Comparison of ENCODE assay signal across 9 cellular contexts in the genomic region with DNA sequence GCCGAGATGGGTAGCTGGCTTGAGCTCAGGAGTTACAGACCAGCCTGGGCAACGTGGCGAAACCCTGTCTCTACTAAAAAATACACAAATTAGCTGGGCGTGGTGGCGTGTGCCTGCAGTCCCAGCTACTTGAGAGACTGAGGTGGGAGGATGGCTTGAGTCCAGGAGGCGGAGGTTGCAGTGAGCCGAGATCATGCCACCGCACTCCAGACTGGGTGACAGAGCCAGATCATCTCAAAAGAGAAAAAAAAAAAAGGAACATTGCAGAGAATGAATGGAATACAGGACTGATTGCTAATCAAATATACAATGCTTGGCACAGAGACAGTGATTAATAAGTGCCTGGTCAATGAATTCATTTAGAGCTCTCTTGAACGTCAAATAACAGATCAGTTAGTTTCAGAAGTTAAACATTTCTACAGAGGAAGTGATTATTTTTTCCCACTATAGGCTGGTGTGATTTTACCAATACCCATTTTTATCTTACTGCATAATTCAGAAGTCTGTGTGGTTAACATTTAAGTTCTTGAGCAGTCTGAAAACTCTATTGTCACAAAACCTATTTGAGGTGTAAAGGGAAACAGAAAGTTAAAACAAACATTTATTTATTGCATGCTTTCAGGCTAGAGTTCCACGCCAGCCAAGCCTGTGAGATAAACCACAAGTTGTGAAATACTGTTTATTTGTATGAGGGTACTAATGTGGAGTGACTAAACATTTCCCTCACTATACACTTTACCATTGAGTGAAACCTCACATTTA. TPM values are rescaled to one million over a fixed set of nuclear protein-coding genes. Genes with fewer than 3 reads are reported as not detected.
DNase-seq lines count a peak whose midpoint lies in the region; ATAC-seq, FAIRE-seq and TF ChIP-seq lines count a peak whose summit lies in the region.
"Had no signal": no experiment of that assay in that cellular context is flagged by ENCODE, and none has a peak within 500 bp of the region (broad histone marks: within the 10 kb centered on the region; RNA-seq: fewer than 3 reads in every experiment).

No MANE protein-coding gene starts in this region.

- H3K4me3 ChIP-seq in KMS-11 (IDR thresholded peaks at IDR 0.05; ENCODE audit: insufficient read depth, low read depth, low read length) (no peak overlapping the region), fibroblast of lung (replicated peaks in 1 of 4; ENCODE audit: control extremely low read depth in 1 of 4, insufficient read depth in 1 of 4, low read depth in 3 of 4, low read length in 4 of 4) (no peak overlapping the region)
- H3K4me3 ChIP-seq in CD4-positive, alpha-beta memory T cell (ENCODE audit: low read length in 2 of 2) = no peak overlapping the region

- intact Hi-C loops in CD4-positive, alpha-beta memory T cell (cut with micrococcal nuclease) = no loop called here

- POLR2A ChIA-PET in CD4-positive, alpha-beta memory T cell (lab: Charles Lee; ENCODE audit: partially characterized antibody) = no interaction called here

- H3K79me2 ChIP-seq in KMS-11 (ENCODE audit: insufficient read depth, low read depth) = no peaks in the 10 kb centered on the region
- H3K79me2 ChIP-seq in fibroblast of lung (ENCODE audit: control insufficient read depth, insufficient read depth, low read length) = no peaks in the 10 kb centered on the region

- H3K4me2 ChIP-seq in KMS-11 = peak overlapping the region; percentile 56
- no peak overlapping the region for H3K4me2 ChIP-seq in fibroblast of lung (ENCODE audit: extremely low read depth, insufficient read depth, low read length)

- no peak overlapping the region for H3K4me3 Mint-ChIP-seq in CD4-positive, alpha-beta memory T cell
- H3K4me3 Mint-ChIP-seq in glutamatergic neuron (ENCODE audit: unreplicated experiment) = no peak overlapping the region
- H3K4me3 Mint-ChIP-seq: T-helper 1 cell treated with Interleukin-12 subunit alpha and Interleukin-12 subunit beta and Interleukin-4 antibody, amounts not matched to agents 30 μg/mL and 1 μg/mL, for 36 hours had no signal

- H3K36me3 Mint-ChIP-seq in CD4-positive, alpha-beta memory T cell = no peaks in the 10 kb centered on the region
- H3K36me3 Mint-ChIP-seq in glutamatergic neuron (ENCODE audit: unreplicated experiment) = no peaks in the 10 kb centered on the region

- ATAC-seq in GM18505 (IDR thresholded peaks at IDR 0.05; ENCODE audit: unreplicated experiment) (peak; percentile 85), GM21825 (IDR thresholded peaks at IDR 0.05; ENCODE audit: unreplicated experiment) (peak; percentile 85)

- TF ChIP-seq CTCF in KMS-11 (conservative IDR thresholded peaks at IDR 0.05; ENCODE audit: low read depth, low read length) (no peak), fibroblast of lung (conservative IDR thresholded peaks at IDR 0.05 in 1 of 2, IDR thresholded peaks at IDR 0.05 in 1 of 2; ENCODE audit: low read depth in 1 of 2, low read length in 2 of 2) (no peak), glutamatergic neuron (IDR thresholded peaks at IDR 0.05; ENCODE audit: partially characterized antibody, unreplicated experiment) (no peak), D721Med (IDR thresholded peaks at IDR 0.05; ENCODE audit: insufficient read depth, missing control alignments) (no peak)

- DNase-seq in fibroblast of lung (ENCODE audit: low read depth in 2 of 2) (peak; percentile 66 to 79), glutamatergic neuron (no peak), D721Med (ENCODE audit: insufficient read length, low spot score) (no peak)
- no peak for DNase-seq in CD4-positive, alpha-beta memory T cell
- no peak for DNase-seq in activated CD8-positive, alpha-beta memory T cell treated with anti-CD3 and anti-CD28 coated beads, Interleukin-2, amount 50 U/mL, for 4 hours

- H3K36me3 ChIP-seq in KMS-11 (ENCODE audit: insufficient read depth) (no peaks in the 10 kb centered on the region), fibroblast of lung (ENCODE audit: control insufficient read depth, insufficient read depth, low read length) (no peaks in the 10 kb centered on the region)
- no peaks in the 10 kb centered on the region for H3K36me3 ChIP-seq in CD4-positive, alpha-beta memory T cell (ENCODE audit: insufficient read depth, low read length)

- H2AFZ ChIP-seq in KMS-11 (ENCODE audit: low read depth) (peak overlapping the region; percentile 54; the same call in 1 of the 2 replicates), fibroblast of lung (ENCODE audit: low read length) (no peak overlapping the region)

- H3K4me1 Mint-ChIP-seq in CD4-positive, alpha-beta memory T cell = no peaks in the 10 kb centered on the region
- H3K4me1 Mint-ChIP-seq in glutamatergic neuron (ENCODE audit: low read depth, unreplicated experiment) = no peaks in the 10 kb centered on the region

- H3K4me1 ChIP-seq in KMS-11 (ENCODE audit: low read depth, poor library complexity, severe bottlenecking) (peaks cover 48% of the 10 kb centered on the region), fibroblast of lung (ENCODE audit: control insufficient read depth, extremely low read depth, insufficient read depth, low read length) (no peaks in the 10 kb centered on the region)
- no peaks in the 10 kb centered on the region for H3K4me1 ChIP-seq in CD4-positive, alpha-beta memory T cell (ENCODE audit: insufficient read depth, low read length)

- no peak for TF ChIP-seq POLR2A in GM18505 (IDR thresholded peaks at IDR 0.05; ENCODE audit: borderline replicate concordance, extremely low read depth, insufficient read depth, insufficient read length)

- no peaks in the 10 kb centered on the region for H3K27me3 ChIP-seq in KMS-11 (ENCODE audit: insufficient read depth, low read depth)
- no peaks in the 10 kb centered on the region for H3K27me3 ChIP-seq in fibroblast of lung (ENCODE audit: control insufficient read depth, insufficient read depth, low read length)
- H3K27me3 ChIP-seq in CD4-positive, alpha-beta memory T cell (ENCODE audit: insufficient read depth, low read length) = no peaks in the 10 kb centered on the region

- H3K27ac Mint-ChIP-seq in CD4-positive, alpha-beta memory T cell = no peak overlapping the region
- H3K27ac Mint-ChIP-seq in glutamatergic neuron (ENCODE audit: unreplicated experiment) = no peak overlapping the region
- H3K27ac Mint-ChIP-seq: T-helper 1 cell treated with Interleukin-12 subunit alpha and Interleukin-12 subunit beta and Interleukin-4 antibody, amounts not matched to agents 30 μg/mL and 1 μg/mL, for 36 hours had no signal

- no peaks in the 10 kb centered on the region for H3K9me3 ChIP-seq in fibroblast of lung (ENCODE audit: control insufficient read depth, insufficient read depth, low read depth, low read length)
- no peaks in the 10 kb centered on the region for H3K9me3 ChIP-seq in CD4-positive, alpha-beta memory T cell (ENCODE audit: control insufficient read depth in 1 of 2, low read length in 2 of 2)

- peak overlapping the region; percentile 39; the same call in 1 of the 2 replicates for H3K9ac ChIP-seq in KMS-11
- no peak overlapping the region for H3K9ac ChIP-seq in fibroblast of lung (ENCODE audit: insufficient read depth, low read length)

- no peaks in the 10 kb centered on the region for H3K9me3 Mint-ChIP-seq in CD4-positive, alpha-beta memory T cell
- H3K9me3 Mint-ChIP-seq in glutamatergic neuron (ENCODE audit: unreplicated experiment) = no peaks in the 10 kb centered on the region
- H3K9me3 Mint-ChIP-seq: T-helper 1 cell treated with Interleukin-12 subunit alpha and Interleukin-12 subunit beta and Interleukin-4 antibody, amounts not matched to agents 30 μg/mL and 1 μg/mL, for 36 hours had no signal

- peaks cover 23 to 24% of the 10 kb centered on the region in 2 donors for H3K27me3 Mint-ChIP-seq in CD4-positive, alpha-beta memory T cell
- no peaks in the 10 kb centered on the region for H3K27me3 Mint-ChIP-seq in glutamatergic neuron (ENCODE audit: unreplicated experiment)

- H4K20me1 ChIP-seq in KMS-11 (ENCODE audit: insufficient read depth) = no peaks in the 10 kb centered on the region
- H4K20me1 ChIP-seq in fibroblast of lung (ENCODE audit: control insufficient read depth, extremely low read depth, insufficient read depth, low read length) = no peaks in the 10 kb centered on the region

- no peak for FAIRE-seq in D721Med (lab: Jason Lieb, UNC)

- CTCF ChIA-PET in CD4-positive, alpha-beta memory T cell (lab: Charles Lee; ENCODE audit: partially characterized antibody) = interaction anchor here (2.0 kb wide), 1 partner anchor 15 kb away, joined by 5 read pairs; no protein-coding TSS in a partner anchor

- H3K27ac ChIP-seq in KMS-11 (peak overlapping the region; percentile 27; the same call in 1 of the 2 replicates), fibroblast of lung (ENCODE audit: insufficient read depth, low read length) (no peak overlapping the region)
- H3K27ac ChIP-seq in CD4-positive, alpha-beta memory T cell (ENCODE audit: low read depth, low read length) = no peak overlapping the region

RNA-seq across cellular contexts. Expression of a gene that starts 7.7 kb away (rescaled TPM):
- total RNA-seq in fibroblast of lung (11.3 and 15.4 TPM in 2 replicates), glutamatergic neuron (ENCODE audit: unreplicated experiment) (4.8 TPM)
- polyA plus RNA-seq in fibroblast of lung = 10.3 and 10.5 TPM in 2 replicates
- polyA plus RNA-seq in fibroblast of lung (2012) = 6.0 and 7.1 TPM in 2 replicates
- polyA minus RNA-seq in fibroblast of lung (ENCODE audit: low replicate concordance) = 9.7 and 21.3 TPM in 2 replicates
- 10 to 100 TPM; 63.5 to 67.2 TPM for total RNA-seq in CD4-positive, alpha-beta memory T cell
- polyA plus RNA-seq in CD4-positive, alpha-beta memory T cell = 10 to 100 TPM in 1 of 2 donors, 1 to 10 TPM in 1; 9.5 to 27.3 TPM

RNA-seq across cellular contexts. Expression of a gene that starts 48.0 kb away (rescaled TPM):
- total RNA-seq in fibroblast of lung (56.2 and 89.7 TPM in 2 replicates), glutamatergic neuron (ENCODE audit: unreplicated experiment) (109 TPM)
- 77.6 and 125 TPM in 2 replicates for polyA plus RNA-seq in fibroblast of lung
- polyA plus RNA-seq in fibroblast of lung (2012) = 244 and 322 TPM in 2 replicates
- 11.2 and 13.4 TPM in 2 replicates for polyA minus RNA-seq in fibroblast of lung (ENCODE audit: low replicate concordance)
- 100 to 1,000 TPM; 227 to 254 TPM for total RNA-seq in CD4-positive, alpha-beta memory T cell
- polyA plus RNA-seq in CD4-positive, alpha-beta memory T cell = 100 to 1,000 TPM; 517 to 640 TPM

RNA-seq across cellular contexts. Expression of a gene that starts 59.9 kb away (rescaled TPM):
- total RNA-seq in fibroblast of lung (23.4 and 30.9 TPM in 2 replicates), glutamatergic neuron (ENCODE audit: unreplicated experiment) (25.5 TPM)
- 76.7 and 81.9 TPM in 2 replicates for polyA plus RNA-seq in fibroblast of lung
- polyA plus RNA-seq in fibroblast of lung (2012) = 65.7 and 66.9 TPM in 2 replicates
- 1.3 and 1.9 TPM in 2 replicates for polyA minus RNA-seq in fibroblast of lung (ENCODE audit: low replicate concordance)
- total RNA-seq in CD4-positive, alpha-beta memory T cell = 10 to 100 TPM; 17.5 to 20.2 TPM
- polyA plus RNA-seq in CD4-positive, alpha-beta memory T cell = 10 to 100 TPM; 47.2 to 87.4 TPM

Comparison
In these comparisons a context has a peak if more than half of its experiments do, and no peak if none do; other contexts are left out.
1. DNase-seq: peak in fibroblast of lung (2 of 2); none in CD4-positive, alpha-beta memory T cell (0 of 5), glutamatergic neuron (single experiment), D721Med (single experiment) and activated CD8-positive, alpha-beta memory T cell treated with anti-CD3 and anti-CD28 coated beads, Interleukin-2, amount 50 U/mL, for 4 hours (single experiment).